In the genomic region with DNA sequence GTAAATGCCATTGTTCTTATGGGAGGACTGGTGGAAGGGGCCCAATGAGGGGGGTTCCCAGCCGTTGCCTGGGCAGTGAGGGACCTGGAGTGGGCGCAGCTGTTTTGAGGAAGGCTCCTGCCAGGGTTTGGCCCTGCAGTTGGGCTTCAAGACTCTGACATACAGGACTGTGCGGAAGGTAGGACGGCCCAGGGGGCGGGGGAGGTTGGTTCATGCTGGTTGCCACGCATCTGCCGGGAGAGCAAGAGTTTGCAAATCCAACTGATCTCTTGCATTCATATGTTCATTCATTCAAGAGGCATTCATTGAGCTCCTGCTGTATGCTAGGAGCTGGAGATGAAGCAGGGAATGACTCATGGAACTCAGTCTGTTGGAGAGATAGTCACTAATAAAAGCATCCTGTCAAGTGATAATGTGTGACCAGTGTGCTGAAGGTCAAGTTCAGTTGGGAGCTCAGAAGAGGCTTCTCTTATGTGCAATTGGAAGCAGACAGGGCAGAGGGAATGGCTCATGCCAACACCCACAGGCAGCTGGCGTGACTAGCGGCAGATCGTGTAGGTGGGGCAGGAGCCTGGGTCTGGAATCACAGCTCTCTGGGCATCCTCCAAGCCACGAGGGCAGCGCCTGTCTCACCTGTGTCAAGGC, we compare ENCODE assay signal across 9 cellular contexts. TPM values are rescaled to one million over a fixed set of nuclear protein-coding genes. Genes with fewer than 3 reads are reported as not detected.
DNase-seq lines count a peak whose midpoint lies in the region; ATAC-seq, FAIRE-seq and TF ChIP-seq lines count a peak whose summit lies in the region.
"Had no signal": no experiment of that assay in that cellular context is flagged by ENCODE, and none has a peak within 500 bp of the region (broad histone marks: within the 10 kb centered on the region; RNA-seq: fewer than 3 reads in every experiment).

No MANE protein-coding gene starts in this region.

- no peak overlapping the region for H3K4me3 ChIP-seq in mammary epithelial cell (replicated peaks in 1 of 3; ENCODE audit: insufficient read depth in 1 of 3, low read depth in 2 of 3, low read length in 3 of 3)

- peak; percentile 83 for DNase-seq in CD1c-positive myeloid dendritic cell (ENCODE audit: extremely low spot score)
- peak; percentile 46 for DNase-seq in mammary epithelial cell
- no peak for DNase-seq in memory B cell (ENCODE audit: low spot score in 2 of 2)
- DNase-seq in activated CD4-positive, CD25-positive, alpha-beta regulatory T cell treated with anti-CD3 and anti-CD28 coated beads, Interleukin-2, amount 50 U/mL, for 72 hours, result no peak
- no peak for DNase-seq in HTR-8/SVneo (ENCODE audit: insufficient read length, low spot score)
- DNase-seq in NCI-H2171 (lab: John Stamatoyannopoulos, UW), result no peak

- WGBS in mammary epithelial cell (ENCODE audit: low coverage, missing lambda C conversion rate), result 52% methylated on average over 10 of the region's 12 CpGs

- H3K9me3 ChIP-seq in mammary epithelial cell (replicated peaks; ENCODE audit: insufficient read depth, low read length), result no peaks in the 10 kb centered on the region

- peaks cover 52% of the 10 kb centered on the region for H3K4me1 Mint-ChIP-seq in memory B cell

- H3K27ac ChIP-seq in mammary epithelial cell (ENCODE audit: insufficient read depth, low read depth, low read length), result no peak overlapping the region

- H3K27me3 ChIP-seq in mammary epithelial cell (ENCODE audit: insufficient read depth, low read length), result no peaks in the 10 kb centered on the region

- peaks cover 2% of the 10 kb centered on the region for H3K36me3 ChIP-seq in mammary epithelial cell (ENCODE audit: insufficient read depth, low read length)

- peak overlapping the region; percentile 87 for H3K27ac Mint-ChIP-seq in memory B cell

- BruUV-seq in mammary epithelial cell (replicated peaks; lab: Mats Ljungman, UMichigan), result no TSS peak

- no peak overlapping the region for H3K4me3 Mint-ChIP-seq in memory B cell

- CTCF ChIA-PET in mammary epithelial cell (lab: Charles Lee; ENCODE audit: low non-redundant PET), result interaction anchor here (0.6 to 1.6 kb wide), 2 partner anchors 38 to 363 kb away, joined by 3 to 6 read pairs; no protein-coding TSS in a partner anchor

- no peak for ATAC-seq in memory B cell (ENCODE audit: low read depth)
- no peak for ATAC-seq in HG02840 (IDR thresholded peaks at IDR 0.05; ENCODE audit: low FRiP score, unreplicated experiment)

- peaks cover 4% of the 10 kb centered on the region for H3K36me3 Mint-ChIP-seq in memory B cell

- in situ Hi-C loops in mammary epithelial cell (cut with MboI; ENCODE audit: low sequenced_read_pairs in 2 of 2), result no loop called here

- H4K20me1 ChIP-seq in mammary epithelial cell (ENCODE audit: insufficient read depth, low read length), result peaks cover 2% of the 10 kb centered on the region

- no peaks in the 10 kb centered on the region for H3K27me3 Mint-ChIP-seq in memory B cell

- no peak for TF ChIP-seq EP300 in Ishikawa (IDR thresholded peaks at IDR 0.05; ENCODE audit: borderline replicate concordance)

- H3K4me1 ChIP-seq in mammary epithelial cell (ENCODE audit: insufficient read depth, low read length), result peaks cover 32% of the 10 kb centered on the region

- intact Hi-C loops in mammary epithelial cell (cut with micrococcal nuclease), result no loop called here

- no peak for TF ChIP-seq RAD21 in Ishikawa (IDR thresholded peaks at IDR 0.05; ENCODE audit: low read depth)

- H3K4me2 ChIP-seq in mammary epithelial cell (ENCODE audit: insufficient read depth, low read depth, low read length), result no peak overlapping the region

- FAIRE-seq in HTR-8/SVneo (lab: Jason Lieb, UNC), result no peak
- FAIRE-seq: endometrium had no signal

- H2AFZ ChIP-seq in mammary epithelial cell (ENCODE audit: low read depth, low read length), result no peak overlapping the region

- no peak overlapping the region for H3K9ac ChIP-seq in mammary epithelial cell (ENCODE audit: insufficient read depth, low read length)

- TF ChIP-seq CTCF in mammary epithelial cell (conservative IDR thresholded peaks at IDR 0.05 in 1 of 2, IDR thresholded peaks at IDR 0.05 in 1 of 2; ENCODE audit: extremely low read depth in 1 of 2, insufficient read depth in 1 of 2, low read depth in 1 of 2, low read length in 2 of 2), result no peak

- H3K9me3 Mint-ChIP-seq in memory B cell, result no peaks in the 10 kb centered on the region

- H3K79me2 ChIP-seq in mammary epithelial cell (ENCODE audit: insufficient read depth, low read length), result peaks cover 93% of the 10 kb centered on the region

- dilution Hi-C loops in mammary epithelial cell (cut with HindIII; ENCODE audit: low sequenced_read_pairs), result no loop called here

TF ChIP-seq in Ishikawa, 13 proteins besides CTCF, POLR2A, EP300 and RAD21:
- no peak for TF ChIP-seq TAF1 (IDR thresholded peaks at IDR 0.05; ENCODE audit: low read depth)
- TF ChIP-seq, protein P1, sequence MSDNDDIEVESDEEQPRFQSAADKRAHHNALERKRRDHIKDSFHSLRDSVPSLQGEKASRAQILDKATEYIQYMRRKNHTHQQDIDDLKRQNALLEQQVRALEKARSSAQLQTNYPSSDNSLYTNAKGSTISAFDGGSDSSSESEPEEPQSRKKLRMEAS (IDR thresholded peaks at IDR 0.05), result 0 out of 2 replicates have a peak, but pooled peaks have one; percentile 10

RNA-seq across cellular contexts. Expression of a gene that starts 7.8 kb away (rescaled TPM):
- 10 to 100 TPM; 11.7 to 15.8 TPM for total RNA-seq in mammary epithelial cell
- 18.1 TPM for polyA plus RNA-seq in mammary epithelial cell
- 20.3 TPM for polyA minus RNA-seq in mammary epithelial cell

RNA-seq across cellular contexts. Expression of a gene that starts 44.7 kb away (rescaled TPM):
- 1 to 10 TPM; 6.8 to 6.9 TPM for total RNA-seq in mammary epithelial cell
- polyA plus RNA-seq in mammary epithelial cell, result 3.8 TPM
- 4.3 TPM for polyA minus RNA-seq in mammary epithelial cell

Comparison
In these comparisons a context has a peak if more than half of its experiments do, and no peak if none do; other contexts are left out.
1. DNase-seq: peak in CD1c-positive myeloid dendritic cell (single experiment) and mammary epithelial cell (single experiment); none in memory B cell (0 of 2), activated CD4-positive, CD25-positive, alpha-beta regulatory T cell treated with anti-CD3 and anti-CD28 coated beads, Interleukin-2, amount 50 U/mL, for 72 hours (single experiment), HTR-8/SVneo (single experiment) and NCI-H2171 (single experiment).